In genomic region chr5:8848362-8848761, GRCh38 we compare ENCODE assay signal across 19 cellular contexts.
"Had no signal": no experiment of that assay in that cellular context is flagged by ENCODE, and none has a peak within 500 bp of the region (broad histone marks: within the 10 kb centered on the region; RNA-seq: fewer than 3 reads in every experiment).

No MANE protein-coding gene starts in this region.

- H3K4me3 ChIP-seq: gastroesophageal sphincter, spleen, testis had no signal

- H3K27me3 Mint-ChIP-seq: activated CD4-positive, alpha-beta memory T cell treated with anti-CD3 and anti-CD28 coated beads for 36 hours; activated naive CD8-positive, alpha-beta T cell treated with anti-CD3 and anti-CD28 coated beads for 36 hours; memory B cell had no signal

- H3K27me3 ChIP-seq: gastroesophageal sphincter, spleen, testis had no signal

- FAIRE-seq: islet of Langerhans had no signal

- H3K4me1 Mint-ChIP-seq: activated naive CD8-positive, alpha-beta T cell treated with anti-CD3 and anti-CD28 coated beads for 36 hours; memory B cell had no signal

- H3K27ac Mint-ChIP-seq: activated CD4-positive, alpha-beta memory T cell treated with anti-CD3 and anti-CD28 coated beads for 36 hours; activated naive CD8-positive, alpha-beta T cell treated with anti-CD3 and anti-CD28 coated beads for 36 hours; memory B cell; nephron had no signal

- H3K27ac ChIP-seq: epithelial cell of prostate, gastroesophageal sphincter, spleen, testis had no signal

- H3K9me3 Mint-ChIP-seq: memory B cell, nephron had no signal

- DNase-seq: activated CD4-positive, alpha-beta memory T cell treated with anti-CD3 and anti-CD28 coated beads for 36 hours; activated CD4-positive, alpha-beta T cell treated with anti-CD3 and anti-CD28 coated beads for 48 hours; activated naive CD4-positive, alpha-beta T cell treated with Interleukin-2 at 50 U/mL for 16 hours; activated naive CD8-positive, alpha-beta T cell treated with anti-CD3 and anti-CD28 coated beads for 36 hours; activated T-cell treated with anti-CD3 and anti-CD28 coated beads, Interleukin-2, amount 50 U/mL, for 48 hours; cortex of kidney; head of caudate nucleus; hypothalamus; spleen; stimulated activated CD4-positive, alpha-beta T cell treated with anti-CD3 and anti-CD28 coated beads, Interleukin-4, amount 100 ng/mL, for 1 hour; stimulated activated naive CD4-positive, alpha-beta T cell; T1000; testis; trophoblast cell had no signal

- H3K4me1 ChIP-seq: gastroesophageal sphincter, spleen had no signal

- H3K9me3 ChIP-seq: gastroesophageal sphincter, testis had no signal

- H3K36me3 ChIP-seq: gastroesophageal sphincter, spleen had no signal

- ATAC-seq: gastroesophageal sphincter had no signal

- H3K4me3 Mint-ChIP-seq: activated CD4-positive, alpha-beta memory T cell treated with anti-CD3 and anti-CD28 coated beads for 36 hours; activated naive CD8-positive, alpha-beta T cell treated with anti-CD3 and anti-CD28 coated beads for 36 hours; memory B cell; nephron had no signal

- H3K36me3 Mint-ChIP-seq: activated CD4-positive, alpha-beta memory T cell treated with anti-CD3 and anti-CD28 coated beads for 36 hours; activated naive CD8-positive, alpha-beta T cell treated with anti-CD3 and anti-CD28 coated beads for 36 hours; memory B cell had no signal
